In the genomic region with DNA sequence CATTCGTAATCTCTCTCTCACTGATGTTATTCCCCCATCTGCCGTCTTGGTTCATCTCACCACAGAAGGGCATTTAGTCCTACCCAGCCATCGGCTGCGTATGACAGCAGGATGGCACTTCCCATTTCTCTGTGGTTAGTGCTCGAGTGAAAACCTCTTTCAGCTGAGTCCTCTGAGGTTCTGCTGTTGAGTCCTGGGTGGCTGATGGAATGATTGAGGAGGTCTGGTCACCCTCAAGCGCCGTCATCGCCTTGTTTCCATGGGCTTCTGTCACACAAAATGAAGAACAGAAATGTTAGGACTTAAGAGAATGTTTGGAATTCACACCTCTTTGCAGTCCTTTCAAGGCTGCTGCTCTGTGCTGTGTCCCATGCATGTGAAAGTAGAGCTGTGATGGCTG, we compare ENCODE assay signal across 18 cellular contexts. TPM values are rescaled to one million over a fixed set of nuclear protein-coding genes. Genes with fewer than 3 reads are reported as not detected.
DNase-seq lines count a peak whose midpoint lies in the region; ATAC-seq and TF ChIP-seq lines count a peak whose summit lies in the region.
"Had no signal": no experiment of that assay in that cellular context is flagged by ENCODE, and none has a peak within 500 bp of the region (broad histone marks: within the 10 kb centered on the region; RNA-seq: fewer than 3 reads in every experiment).

No MANE protein-coding gene starts in this region.

- H3K4me3 ChIP-seq in IMR-90 (ENCODE audit: insufficient read depth, low read depth, low read length) (no peak overlapping the region), mesodermal cell (ENCODE audit: extremely low read depth, insufficient read depth, low read length, poor library complexity, severe bottlenecking) (no peak overlapping the region)
- H3K4me3 ChIP-seq: BLaER1, HAP-1, lung, transverse colon had no signal

- peaks cover 5% of the 10 kb centered on the region for H3K9me3 ChIP-seq in IMR-90 (ENCODE audit: control insufficient read depth, insufficient read depth, low read length)
- H3K9me3 ChIP-seq in mesodermal cell (ENCODE audit: control insufficient read depth, low read length): peaks cover 11% of the 10 kb centered on the region
- H3K9me3 ChIP-seq: HAP-1, transverse colon had no signal

- dilution Hi-C loops in IMR-90 (cut with HindIII; ENCODE audit: low sequenced_read_pairs, unreplicated experiment): no loop called here

- no peak overlapping the region for H3K4ac ChIP-seq in IMR-90 (ENCODE audit: low read depth, low read length)

- H2BK15ac ChIP-seq in IMR-90 (ENCODE audit: low read depth, low read length): no peak overlapping the region

- H3K9me3 Mint-ChIP-seq in CD14-positive monocyte (peaks cover 0 to 7% (median 4%) of the 10 kb centered on the region in 7 donors), activated B cell treated with CpG ODN at 0.5 μM for 24 hours (no peaks in the 10 kb centered on the region), Calu3 (ENCODE audit: low read depth, unreplicated experiment) (peaks cover 2% of the 10 kb centered on the region)
- H3K9me3 Mint-ChIP-seq: activated naive CD4-positive, alpha-beta T cell treated with anti-CD3 and anti-CD28 coated beads, Interleukin-2, amount 50 U/mL, for 72 hours; central memory CD8-positive, alpha-beta T cell had no signal

- H3K4me3 Mint-ChIP-seq in CD14-positive monocyte: no peak overlapping the region
- no peak overlapping the region for H3K4me3 Mint-ChIP-seq in activated B cell treated with CpG ODN at 0.5 μM for 24 hours
- no peak overlapping the region for H3K4me3 Mint-ChIP-seq in Calu3 (ENCODE audit: low read depth, unreplicated experiment)
- H3K4me3 Mint-ChIP-seq: activated CD8-positive, alpha-beta memory T cell treated with anti-CD3 and anti-CD28 coated beads, Interleukin-2, amount 10 ng/mL, durations not matched to agents 7 days and 5 days; central memory CD8-positive, alpha-beta T cell had no signal

- no peak for TF ChIP-seq RAD21 in IMR-90 (IDR thresholded peaks at IDR 0.05; ENCODE audit: low read length)

- H3K36me3 ChIP-seq in IMR-90 (ENCODE audit: control insufficient read depth, insufficient read depth, low read length) (peaks cover 38% of the 10 kb centered on the region), mesodermal cell (ENCODE audit: control insufficient read depth, insufficient read depth, low read length) (peaks cover 24% of the 10 kb centered on the region)
- H3K36me3 ChIP-seq: transverse colon had no signal

- ATAC-seq in IMR-90 (ENCODE audit: low read depth): no peak
- ATAC-seq in activated B cell treated with CpG ODN at 0.5 μM for 24 hours (ENCODE audit: low read depth): peak; percentile 56
- ATAC-seq in GM21723 (IDR thresholded peaks at IDR 0.05; ENCODE audit: unreplicated experiment): no peak
- no peak for ATAC-seq in HG03135 (IDR thresholded peaks at IDR 0.05; ENCODE audit: unreplicated experiment)
- ATAC-seq in HG02852 (IDR thresholded peaks at IDR 0.05; ENCODE audit: unreplicated experiment): no peak
- ATAC-seq: activated CD8-positive, alpha-beta memory T cell treated with anti-CD3 and anti-CD28 coated beads, Interleukin-2, amount 10 ng/mL, durations not matched to agents 7 days and 5 days; sciatic nerve had no signal

- H3K4me2 ChIP-seq in IMR-90 (ENCODE audit: low read depth, low read length): no peak overlapping the region
- H3K4me2 ChIP-seq: BLaER1 had no signal

- H3K4me1 ChIP-seq in IMR-90 (ENCODE audit: control insufficient read depth, insufficient read depth, low read length): peaks cover 6% of the 10 kb centered on the region
- H3K4me1 ChIP-seq in mesodermal cell (ENCODE audit: control insufficient read depth, insufficient read depth, low read length, poor library complexity, severe bottlenecking): peaks cover 29% of the 10 kb centered on the region
- H3K4me1 ChIP-seq: HAP-1 had no signal

- 80% methylated on average over 3 of the region's 8 CpGs; no CpG with 5 or more reads in 1 of the 2 experiments for WGBS in IMR-90 (ENCODE audit: extremely low coverage in 2 of 2, insufficient read length in 1 of 2), 2 experiments
- 67 to 74% methylated on average over 7 to 8 of the region's 8 CpGs for WGBS in mesodermal cell (ENCODE audit: insufficient coverage in 2 of 2), 2 experiments

- TF ChIP-seq CTCF in CD14-positive monocyte (IDR thresholded peaks at IDR 0.05): no peak
- TF ChIP-seq CTCF in IMR-90 (conservative IDR thresholded peaks at IDR 0.05; ENCODE audit: low read depth, low read length): no peak
- no peak for TF ChIP-seq CTCF in activated B cell treated with CpG ODN at 0.5 μM for 24 hours (IDR thresholded peaks at IDR 0.05)
- TF ChIP-seq CTCF in Calu3 (IDR thresholded peaks at IDR 0.05; ENCODE audit: unreplicated experiment): no peak

- no peak for TF ChIP-seq POLR2A in IMR-90 (IDR thresholded peaks at IDR 0.05; ENCODE audit: low read depth, low read length)

- H4K91ac ChIP-seq in IMR-90 (ENCODE audit: insufficient read depth, low read depth, low read length): no peak overlapping the region

- no peak overlapping the region for H3K23ac ChIP-seq in IMR-90 (ENCODE audit: low read depth, low read length)

- H3K9ac ChIP-seq in IMR-90 (ENCODE audit: low read depth, low read length): no peak overlapping the region
- H3K9ac ChIP-seq: BLaER1 had no signal

- H2BK20ac ChIP-seq in IMR-90 (ENCODE audit: low read depth, low read length): no peak overlapping the region

- in situ Hi-C loops in IMR-90 (cut with MboI; ENCODE audit: low sequenced_read_pairs): no loop called here

- CTCF ChIA-PET in IMR-90 (lab: Yijun Ruan, JAX): no interaction called here
- CTCF ChIA-PET in activated B cell treated with CpG ODN at 0.5 μM for 24 hours (lab: Charles Lee): no interaction called here
- CTCF ChIA-PET in Calu3 (lab: Charles Lee): no interaction called here

- H3K36me3 Mint-ChIP-seq in CD14-positive monocyte: peaks cover 38 to 43% of the 10 kb centered on the region in 2 donors
- H3K36me3 Mint-ChIP-seq in activated B cell treated with CpG ODN at 0.5 μM for 24 hours (ENCODE audit: low read depth): peaks cover 69% of the 10 kb centered on the region
- H3K36me3 Mint-ChIP-seq in Calu3 (ENCODE audit: insufficient read depth, unreplicated experiment): peaks cover 30% of the 10 kb centered on the region

- H3K27me3 Mint-ChIP-seq in CD14-positive monocyte (ENCODE audit: low read depth in 3 of 3): peaks cover 0 to 2% (median 0%) of the 10 kb centered on the region in 3 donors
- no peaks in the 10 kb centered on the region for H3K27me3 Mint-ChIP-seq in activated B cell treated with CpG ODN at 0.5 μM for 24 hours
- H3K27me3 Mint-ChIP-seq in Calu3 (ENCODE audit: unreplicated experiment): no peaks in the 10 kb centered on the region
- H3K27me3 Mint-ChIP-seq: activated CD8-positive, alpha-beta memory T cell treated with anti-CD3 and anti-CD28 coated beads, Interleukin-2, amount 10 ng/mL, durations not matched to agents 7 days and 5 days; central memory CD8-positive, alpha-beta T cell had no signal

- intact Hi-C loops in CD14-positive monocyte (cut with micrococcal nuclease): loop anchor here in 1 of 2 donors (10.0 kb wide), 1 partner anchor 645 kb away; no protein-coding TSS in a partner anchor
- intact Hi-C loops in IMR-90 (cut with micrococcal nuclease): no loop called here
- intact Hi-C loops in activated B cell treated with CpG ODN at 0.5 μM for 24 hours (cut with micrococcal nuclease): no loop called here
- intact Hi-C loops in Calu3 (cut with micrococcal nuclease; ENCODE audit: unreplicated experiment): no loop called here

- H3K4me1 Mint-ChIP-seq in CD14-positive monocyte (peaks cover 35% of the 10 kb centered on the region), activated B cell treated with CpG ODN at 0.5 μM for 24 hours (peaks cover 25% of the 10 kb centered on the region), Calu3 (ENCODE audit: low read depth, unreplicated experiment) (peaks cover 8% of the 10 kb centered on the region)

- no peaks in the 10 kb centered on the region for H3K27me3 ChIP-seq in IMR-90 (ENCODE audit: control insufficient read depth, insufficient read depth, low read length)
- H3K27me3 ChIP-seq: BLaER1, transverse colon had no signal

- H3K27ac Mint-ChIP-seq in CD14-positive monocyte: peak overlapping the region; percentile 50 to 86 (median 62)
- peak overlapping the region; percentile 81 for H3K27ac Mint-ChIP-seq in activated B cell treated with CpG ODN at 0.5 μM for 24 hours
- H3K27ac Mint-ChIP-seq in Calu3 (ENCODE audit: unreplicated experiment): no peak overlapping the region
- H3K27ac Mint-ChIP-seq: activated CD8-positive, alpha-beta memory T cell treated with anti-CD3 and anti-CD28 coated beads, Interleukin-2, amount 10 ng/mL, durations not matched to agents 7 days and 5 days; activated naive CD4-positive, alpha-beta T cell treated with anti-CD3 and anti-CD28 coated beads, Interleukin-2, amount 50 U/mL, for 72 hours had no signal

- no peak overlapping the region for H2BK120ac ChIP-seq in IMR-90 (ENCODE audit: low read depth, low read length)

- peaks cover 10% of the 10 kb centered on the region for H3K9me1 ChIP-seq in IMR-90 (ENCODE audit: insufficient read depth, low read length)

- DNase-seq in CD14-positive monocyte (ENCODE audit: low spot score) (peak; percentile 63), IMR-90 (no peak), activated B cell treated with CpG ODN at 0.5 μM for 24 hours (no peak), Calu3 (no peak)
- DNase-seq: activated CD8-positive, alpha-beta memory T cell treated with anti-CD3 and anti-CD28 coated beads, Interleukin-2, amount 10 ng/mL, durations not matched to agents 7 days and 5 days; Karpas-422; NCI-H1694 treated with DMSO at 0.1 percent for 48 hours; transverse colon had no signal

- no peaks in the 10 kb centered on the region for H4K20me1 ChIP-seq in IMR-90 (ENCODE audit: insufficient read depth, low read length)
- H4K20me1 ChIP-seq: BLaER1 had no signal

- no peak overlapping the region for H2AK5ac ChIP-seq in IMR-90 (ENCODE audit: low read depth, low read length)

- peak overlapping the region; percentile 5 for H2AK9ac ChIP-seq in IMR-90 (replicated peaks; ENCODE audit: low read depth, low read length, poor library complexity)

- POLR2A ChIA-PET in IMR-90 (lab: Charles Lee; ENCODE audit: unreplicated experiment) (no interaction called here), activated B cell treated with CpG ODN at 0.5 μM for 24 hours (lab: Charles Lee) (interaction anchor here (1.6 kb wide), 1 partner anchor 10 kb away, joined by 8 read pairs; the partner anchor contains the start of gene SACM1L)

- H2BK5ac ChIP-seq in IMR-90 (ENCODE audit: low read depth, low read length, poor library complexity, severe bottlenecking): no peak overlapping the region

- H4K5ac ChIP-seq in IMR-90 (ENCODE audit: low read depth, low read length): no peak overlapping the region

- H3K27ac ChIP-seq in IMR-90 (ENCODE audit: insufficient read depth, low read length) (no peak overlapping the region), mesodermal cell (ENCODE audit: low read depth, low read length, severe bottlenecking) (peak overlapping the region; percentile 90)
- H3K27ac ChIP-seq: BLaER1, transverse colon had no signal

- no peak overlapping the region for H3K56ac ChIP-seq in IMR-90 (ENCODE audit: extremely low read depth, insufficient read depth, low read length)

- peaks cover 5 to 23% of the 10 kb centered on the region in 2 experiments; a peak in 2 of 4 replicates for H3K79me1 ChIP-seq in IMR-90 (ENCODE audit: low read depth in 1 of 2, low read length in 2 of 2)

- H4K8ac ChIP-seq in IMR-90 (ENCODE audit: low read depth in 2 of 2, low read length in 2 of 2): no peak overlapping the region

- H2AFZ ChIP-seq in IMR-90 (replicated peaks; ENCODE audit: low read length, poor library complexity): no peak overlapping the region

- H3K14ac ChIP-seq in IMR-90 (replicated peaks; ENCODE audit: low read depth, low read length): no peak overlapping the region

- H3K18ac ChIP-seq in IMR-90 (ENCODE audit: low read depth, low read length): no peak overlapping the region

- BruUV-seq in IMR-90 (replicated peaks; lab: Mats Ljungman, UMichigan) (no TSS peak), Calu3 (replicated peaks; lab: Mats Ljungman, UMichigan) (no TSS peak)

RNA-seq across cellular contexts. Expression of gene SACM1L, which starts 9.4 kb away (rescaled TPM):
- polyA plus RNA-seq in CD14-positive monocyte (10 to 100 TPM; 14.6 to 21.5 TPM), IMR-90 (2012; rRNA removed) (12.8 and 19.0 TPM in 2 replicates)
- total RNA-seq in IMR-90 (2012; rRNA removed) (40.9 and 44.2 TPM in 2 replicates), activated B cell treated with CpG ODN at 0.5 μM for 24 hours (43.1 and 55.5 TPM in 2 replicates), Calu3 (2022) (39.5 and 40.5 TPM in 2 replicates)
- 1.8 and 2.5 TPM in 2 replicates for polyA plus RNA-seq in IMR-90 (2012; cell fraction: cytosol; rRNA removed)
- polyA plus RNA-seq in IMR-90 (2012; cell fraction: nucleus; rRNA removed; ENCODE audit: low replicate concordance): 7.0 and 36.5 TPM in 2 replicates
- 35.1 TPM for polyA plus RNA-seq in mesodermal cell (2013, experiment 1 of 2)
- 37.1 TPM for polyA plus RNA-seq in mesodermal cell (2013, experiment 2 of 2)
